ENCODE assay signal across 9 cellular contexts in genomic region chr10:102783541-102783930, GRCh38. TPM values are rescaled to one million over a fixed set of nuclear protein-coding genes. Genes with fewer than 3 reads are reported as not detected.
DNase-seq lines count a peak whose midpoint lies in the region; ATAC-seq, FAIRE-seq and TF ChIP-seq lines count a peak whose summit lies in the region.
"Had no signal": no experiment of that assay in that cellular context is flagged by ENCODE, and none has a peak within 500 bp of the region (broad histone marks: within the 10 kb centered on the region; RNA-seq: fewer than 3 reads in every experiment).

No MANE protein-coding gene starts in this region.

- no peaks in the 10 kb centered on the region for H3K36me3 ChIP-seq in RWPE2 (ENCODE audit: low read depth)
- peaks cover 0 to 7% of the 10 kb centered on the region in 2 experiments for H3K36me3 ChIP-seq in mesenchymal stem cell (ENCODE audit: control insufficient read depth in 1 of 2, insufficient read depth in 2 of 2, low read depth in 1 of 2, low read length in 2 of 2)
- peaks cover 0 to 4% (median 0%) of the 10 kb centered on the region in 5 donors for H3K36me3 ChIP-seq in subcutaneous abdominal adipose tissue (ENCODE audit: control insufficient read depth in 5 of 5, insufficient read depth in 5 of 5, low read length in 5 of 5)

- H3K4me1 ChIP-seq in RWPE2 (ENCODE audit: insufficient read depth, poor library complexity, severe bottlenecking) (peaks cover 47% of the 10 kb centered on the region), mesenchymal stem cell (ENCODE audit: control insufficient read depth, insufficient read depth, low read depth, low read length) (peaks cover 18% of the 10 kb centered on the region), subcutaneous abdominal adipose tissue (ENCODE audit: control insufficient read depth in 5 of 5, insufficient read depth in 5 of 5, low read length in 5 of 5) (peaks cover 29 to 77% (median 69%) of the 10 kb centered on the region in 5 donors)

- no peak overlapping the region for H4K91ac ChIP-seq in mesenchymal stem cell (ENCODE audit: low read length)

- no peaks in the 10 kb centered on the region for H3K9me3 ChIP-seq in RWPE2 (ENCODE audit: severe bottlenecking)
- H3K9me3 ChIP-seq in mesenchymal stem cell (ENCODE audit: control insufficient read depth, low read length): no peaks in the 10 kb centered on the region
- no peaks in the 10 kb centered on the region for H3K9me3 ChIP-seq in subcutaneous abdominal adipose tissue (ENCODE audit: control insufficient read depth in 5 of 5, low read length in 5 of 5)

- no peak overlapping the region for H3K14ac ChIP-seq in mesenchymal stem cell (ENCODE audit: low read length in 2 of 2)

- no peaks in the 10 kb centered on the region for H3K27me3 ChIP-seq in RWPE2 (ENCODE audit: insufficient read depth, poor library complexity, severe bottlenecking)
- H3K27me3 ChIP-seq in mesenchymal stem cell (ENCODE audit: control insufficient read depth in 1 of 2, insufficient read depth in 1 of 2, low read length in 2 of 2): no peaks in the 10 kb centered on the region
- no peaks in the 10 kb centered on the region for H3K27me3 ChIP-seq in subcutaneous abdominal adipose tissue (ENCODE audit: control insufficient read depth in 5 of 5, insufficient read depth in 4 of 5, low read length in 5 of 5)

- peak overlapping the region in 1 of 2 experiments; percentile 6 for H3K4ac ChIP-seq in mesenchymal stem cell (ENCODE audit: low read depth in 1 of 2, low read length in 2 of 2)

- H3K9me3 Mint-ChIP-seq in effector memory CD8-positive, alpha-beta T cell: no peaks in the 10 kb centered on the region

- H2BK15ac ChIP-seq in mesenchymal stem cell (ENCODE audit: low read depth, poor library complexity, severe bottlenecking): no peak overlapping the region

- no peak for FAIRE-seq in HTR-8/SVneo (lab: Jason Lieb, UNC)
- FAIRE-seq: GM12891 had no signal

- H3K4me3 ChIP-seq in RWPE2 (ENCODE audit: severe bottlenecking) (no peak overlapping the region), mesenchymal stem cell (ENCODE audit: insufficient read depth in 1 of 2, low read depth in 1 of 2, low read length in 2 of 2) (peak overlapping the region in 1 of 2 experiments; percentile 50), subcutaneous abdominal adipose tissue (ENCODE audit: low read depth in 1 of 5, low read length in 5 of 5) (peak overlapping the region in 3 of 5 donors; percentile 10 to 47 (median 25)), foreskin fibroblast (ENCODE audit: low read depth in 1 of 2, low read length in 2 of 2) (no peak overlapping the region)

- WGBS in mesenchymal stem cell: 93% methylated on average over 2 of the region's 2 CpGs

- no peak for DNase-seq in RWPE2 (ENCODE audit: low spot score)
- no peak for DNase-seq in effector memory CD8-positive, alpha-beta T cell
- no peak for DNase-seq in mesenchymal stem cell
- DNase-seq in HTR-8/SVneo (ENCODE audit: insufficient read length, low spot score): no peak
- DNase-seq in foreskin fibroblast: no peak

- H3K27ac Mint-ChIP-seq in effector memory CD8-positive, alpha-beta T cell: peak overlapping the region; percentile 70 to 88

- TF ChIP-seq CTCF in RWPE2 (IDR thresholded peaks at IDR 0.05; ENCODE audit: poor library complexity, severe bottlenecking) (no peak), foreskin fibroblast (IDR thresholded peaks at IDR 0.05; ENCODE audit: low read depth, low read length) (no peak)

- H3K27ac ChIP-seq in RWPE2 (ENCODE audit: poor library complexity, severe bottlenecking) (peak overlapping the region; percentile 73), mesenchymal stem cell (ENCODE audit: low read length, poor library complexity, severe bottlenecking) (no peak overlapping the region), subcutaneous abdominal adipose tissue (ENCODE audit: low read depth, low read length) (peak overlapping the region; percentile 98)

- peaks cover 52 to 67% of the 10 kb centered on the region in 2 donors for H3K4me1 Mint-ChIP-seq in effector memory CD8-positive, alpha-beta T cell (ENCODE audit: low read depth in 2 of 2)

- no peaks in the 10 kb centered on the region for H3K27me3 Mint-ChIP-seq in effector memory CD8-positive, alpha-beta T cell

- no peak for ATAC-seq in RWPE2 (ENCODE audit: low read depth)
- no peak for ATAC-seq in effector memory CD8-positive, alpha-beta T cell (replicated peaks)
- ATAC-seq in GM19395 (IDR thresholded peaks at IDR 0.05; ENCODE audit: unreplicated experiment): no peak
- ATAC-seq in GM19324 (IDR thresholded peaks at IDR 0.05; ENCODE audit: low FRiP score, unreplicated experiment): no peak

- H2BK12ac ChIP-seq in mesenchymal stem cell (ENCODE audit: low read length in 2 of 2): no peak overlapping the region

- no peak overlapping the region for H3K4me2 ChIP-seq in mesenchymal stem cell (ENCODE audit: low read length, poor library complexity, severe bottlenecking)

- H2BK120ac ChIP-seq in mesenchymal stem cell (ENCODE audit: low read depth, low read length): no peak overlapping the region

- no peak overlapping the region for H3K23ac ChIP-seq in mesenchymal stem cell (ENCODE audit: low read length in 2 of 2)

- no peak overlapping the region for H2AK5ac ChIP-seq in mesenchymal stem cell (ENCODE audit: low read length, severe bottlenecking)

- H2AFZ ChIP-seq in mesenchymal stem cell (ENCODE audit: low read depth, low read length): no peak overlapping the region

- H3K18ac ChIP-seq in mesenchymal stem cell (ENCODE audit: low read depth in 1 of 2, low read length in 2 of 2): no peak overlapping the region

- H3K4me3 Mint-ChIP-seq in effector memory CD8-positive, alpha-beta T cell: no peak overlapping the region

- H3K79me1 ChIP-seq in mesenchymal stem cell (replicated peaks; ENCODE audit: low read length, poor library complexity, severe bottlenecking): peaks cover 33% of the 10 kb centered on the region

- no peak overlapping the region for H2BK5ac ChIP-seq in mesenchymal stem cell (ENCODE audit: low read depth, low read length, poor library complexity, severe bottlenecking)

- peaks cover 12% of the 10 kb centered on the region for H3K36me3 Mint-ChIP-seq in effector memory CD8-positive, alpha-beta T cell (ENCODE audit: insufficient read depth)

- no peak overlapping the region for H4K8ac ChIP-seq in mesenchymal stem cell (ENCODE audit: low read length)

- H3K9ac ChIP-seq in mesenchymal stem cell (ENCODE audit: low read length) (peak overlapping the region; percentile 82), subcutaneous abdominal adipose tissue (ENCODE audit: low read length in 5 of 5) (peak overlapping the region; percentile 33 to 88 (median 71))

RNA-seq across cellular contexts. Expression of gene WBP1L, which starts 39.8 kb away (rescaled TPM):
- polyA plus RNA-seq in mesenchymal stem cell (2013, experiment 1 of 2): 59.1 TPM
- 58.7 TPM for polyA plus RNA-seq in mesenchymal stem cell (2013, experiment 2 of 2)

RNA-seq across cellular contexts. Expression of gene CYP17A1, which starts 53.7 kb away (rescaled TPM):
- not detected for polyA plus RNA-seq in mesenchymal stem cell (2013, experiment 1 of 2)
- polyA plus RNA-seq in mesenchymal stem cell (2013, experiment 2 of 2): not detected

Comparison
In these comparisons a context has a peak if more than half of its experiments do, and no peak if none do; other contexts are left out.
1. H3K4me3 ChIP-seq: peak in subcutaneous abdominal adipose tissue (3 of 5); none in RWPE2 (single experiment) and foreskin fibroblast (0 of 2).